ENCODE assay signal across 24 cellular contexts in the genomic region with DNA sequence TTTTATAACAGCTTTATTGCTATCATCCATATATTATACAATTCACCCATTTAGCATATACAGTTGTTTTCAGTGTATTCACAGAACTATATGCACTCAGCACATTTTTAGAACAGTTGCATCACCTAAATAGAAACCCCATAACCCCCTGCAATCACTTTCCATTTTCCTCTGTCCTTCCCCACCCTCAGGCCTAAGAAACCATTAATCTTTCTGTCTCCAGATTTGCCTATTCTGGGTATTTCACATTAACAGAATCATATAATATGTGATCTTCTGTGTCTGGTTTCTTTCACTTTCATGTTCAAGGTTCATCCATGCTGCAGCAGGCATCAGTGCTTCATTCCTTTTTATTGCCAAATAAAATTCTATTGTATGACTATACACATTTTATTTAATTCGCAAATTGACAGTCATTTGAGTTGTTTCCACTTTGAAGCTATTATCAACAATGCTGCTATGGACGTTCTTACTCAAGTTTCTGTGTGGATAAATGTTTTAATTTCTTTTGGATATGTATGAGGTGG. TPM values are rescaled to one million over a fixed set of nuclear protein-coding genes. Genes with fewer than 3 reads are reported as not detected.
DNase-seq lines count a peak whose midpoint lies in the region; ATAC-seq, FAIRE-seq and TF ChIP-seq lines count a peak whose summit lies in the region.
"Had no signal": no experiment of that assay in that cellular context is flagged by ENCODE, and none has a peak within 500 bp of the region (broad histone marks: within the 10 kb centered on the region; RNA-seq: fewer than 3 reads in every experiment).

No MANE protein-coding gene starts in this region.

- no peak for ATAC-seq in activated naive CD8-positive, alpha-beta T cell treated with anti-CD3 and anti-CD28 coated beads, Interleukin-2, amount 50 U/mL, for 24 hours
- ATAC-seq in GM21737 (IDR thresholded peaks at IDR 0.05; ENCODE audit: unreplicated experiment), result peak; percentile 83
- peak; percentile 61 for ATAC-seq in HG03571 (IDR thresholded peaks at IDR 0.05; ENCODE audit: unreplicated experiment)
- ATAC-seq in mucosa of descending colon, result peak; percentile 82
- ATAC-seq in HepG2, result no peak
- ATAC-seq in aorta (ENCODE audit: low FRiP score), result no peak
- ATAC-seq: GM23338, HCT116, K562, PC-3, SK-N-SH treated with all-trans-retinoic acid at 6 μM for 48 hours, T-cell had no signal

- H3K36me3 Mint-ChIP-seq in activated naive CD8-positive, alpha-beta T cell treated with anti-CD3 and anti-CD28 coated beads for 36 hours, result peaks cover 15% of the 10 kb centered on the region
- H3K36me3 Mint-ChIP-seq in activated naive CD8-positive, alpha-beta T cell treated with anti-CD3 and anti-CD28 coated beads, Interleukin-2, amount 50 U/mL, for 24 hours (ENCODE audit: low read depth), result peaks cover 7% of the 10 kb centered on the region
- H3K36me3 Mint-ChIP-seq: CD14-positive monocyte had no signal

- no peak overlapping the region for H3K4me2 ChIP-seq in HepG2 (ENCODE audit: low read depth, low read length)
- H3K4me2 ChIP-seq: GM23338 had no signal

- TF ChIP-seq RAD21 in HepG2 (CRISPR knock-in tag; IDR thresholded peaks at IDR 0.05), result no peak

- CTCF ChIA-PET in HepG2 (lab: Yijun Ruan, JAX; ENCODE audit: low intra/inter-chr PET ratio, low total read pairs), result no interaction called here

- H3K79me2 ChIP-seq in HepG2 (ENCODE audit: insufficient read depth, low read length), result no peaks in the 10 kb centered on the region

- no peak for DNase-seq in activated naive CD8-positive, alpha-beta T cell treated with anti-CD3 and anti-CD28 coated beads for 36 hours
- DNase-seq in activated naive CD8-positive, alpha-beta T cell treated with anti-CD3 and anti-CD28 coated beads, Interleukin-2, amount 50 U/mL, for 24 hours, result no peak
- DNase-seq in mucosa of descending colon (no peak), head of caudate nucleus (no peak), HepG2 (ENCODE audit: low spot score) (no peak), aorta (no peak)
- DNase-seq: AML-193, DMS79, NCI-H1105, NCI-H510A treated with DMSO at 0.1 percent for 48 hours, NCI-H774, PC-3, SIG-M5, T-cell had no signal

- no peak for TF ChIP-seq POLR2A in HepG2 (IDR thresholded peaks at IDR 0.05; ENCODE audit: insufficient read depth in 1 of 2, low read depth in 2 of 2, low read length in 2 of 2)

- no peak overlapping the region for H2AFZ ChIP-seq in HepG2 (ENCODE audit: low read length)
- H2AFZ ChIP-seq: GM23338 had no signal

- peak overlapping the region; percentile 46 for H3K27ac Mint-ChIP-seq in activated naive CD8-positive, alpha-beta T cell treated with anti-CD3 and anti-CD28 coated beads for 36 hours
- H3K27ac Mint-ChIP-seq in activated naive CD8-positive, alpha-beta T cell treated with anti-CD3 and anti-CD28 coated beads, Interleukin-2, amount 50 U/mL, for 24 hours, result no peak overlapping the region
- H3K27ac Mint-ChIP-seq: CD14-positive monocyte, GM23338 had no signal

- intact Hi-C loops in mucosa of descending colon (cut with DNase I, micrococcal nuclease), result no loop called here
- intact Hi-C loops in head of caudate nucleus (cut with DNase I), result no loop called here
- intact Hi-C loops in HepG2 (cut with micrococcal nuclease; ENCODE audit: unreplicated experiment), result no loop called here
- intact Hi-C loops in aorta (cut with DNase I), result no loop called here

- H3K36me3 ChIP-seq in mucosa of descending colon (ENCODE audit: low read depth) (no peaks in the 10 kb centered on the region), HepG2 (replicated peaks in 1 of 2; ENCODE audit: control insufficient read depth in 1 of 2, insufficient read depth in 2 of 2, low read length in 2 of 2) (no peaks in the 10 kb centered on the region), aorta (ENCODE audit: control insufficient read depth in 1 of 2, insufficient read depth in 2 of 2, low read length in 1 of 2) (no peaks in the 10 kb centered on the region)

- TF ChIP-seq EP300 in HepG2 (IDR thresholded peaks at IDR 0.05; ENCODE audit: low read depth in 2 of 2, low read length in 2 of 2) (no peak), HepG2 (CRISPR knock-in tag; IDR thresholded peaks at IDR 0.05; ENCODE audit: borderline replicate concordance) (no peak)

- H3K4me3 Mint-ChIP-seq in activated naive CD8-positive, alpha-beta T cell treated with anti-CD3 and anti-CD28 coated beads for 36 hours, result no peak overlapping the region
- H3K4me3 Mint-ChIP-seq in activated naive CD8-positive, alpha-beta T cell treated with anti-CD3 and anti-CD28 coated beads, Interleukin-2, amount 50 U/mL, for 24 hours, result no peak overlapping the region
- H3K4me3 Mint-ChIP-seq: CD14-positive monocyte, GM23338, T-cell had no signal

- peaks cover 4% of the 10 kb centered on the region for H3K4me1 Mint-ChIP-seq in activated naive CD8-positive, alpha-beta T cell treated with anti-CD3 and anti-CD28 coated beads for 36 hours
- H3K4me1 Mint-ChIP-seq in activated naive CD8-positive, alpha-beta T cell treated with anti-CD3 and anti-CD28 coated beads, Interleukin-2, amount 50 U/mL, for 24 hours, result no peaks in the 10 kb centered on the region
- H3K4me1 Mint-ChIP-seq: CD14-positive monocyte, GM23338 had no signal

- no TSS peak for BruUV-seq in HepG2 (replicated peaks; lab: Mats Ljungman, UMichigan)

- H3K27ac ChIP-seq in HepG2 (ENCODE audit: extremely low read length, insufficient read depth, low read length) (no peak overlapping the region), aorta (ENCODE audit: low read depth in 1 of 2, low read length in 2 of 2) (no peak overlapping the region)
- H3K27ac ChIP-seq: 22Rv1, RWPE1 had no signal

- TF ChIP-seq CTCF in mucosa of descending colon (IDR thresholded peaks at IDR 0.05) (no peak), HepG2 (CRISPR knock-in tag; IDR thresholded peaks at IDR 0.05) (no peak)

- FAIRE-seq in HepG2 (lab: Jason Lieb, UNC), result no peak
- FAIRE-seq: GM12892, K562 had no signal

- H3K9me3 ChIP-seq in mucosa of descending colon, result peaks cover 10% of the 10 kb centered on the region
- H3K9me3 ChIP-seq in HepG2 (ENCODE audit: low read length), result no peaks in the 10 kb centered on the region
- H3K9me3 ChIP-seq in aorta (ENCODE audit: control insufficient read depth, low read length), result no peaks in the 10 kb centered on the region

- no peaks in the 10 kb centered on the region for H4K20me1 ChIP-seq in HepG2 (ENCODE audit: insufficient read depth, low read length)

- H3K4me3 ChIP-seq in mucosa of descending colon (no peak overlapping the region), HepG2 (replicated peaks in 1 of 3; ENCODE audit: insufficient read depth in 1 of 3, low read depth in 2 of 3, low read length in 3 of 3) (no peak overlapping the region), aorta (ENCODE audit: low read length in 2 of 2) (no peak overlapping the region)
- H3K4me3 ChIP-seq: GM23338, K562 had no signal

- H3K4me1 ChIP-seq in mucosa of descending colon (ENCODE audit: low read depth) (peaks cover 11% of the 10 kb centered on the region), HepG2 (ENCODE audit: insufficient read depth, low read length) (no peaks in the 10 kb centered on the region), aorta (ENCODE audit: control insufficient read depth in 1 of 2, insufficient read depth in 2 of 2, low read length in 2 of 2) (no peaks in the 10 kb centered on the region)

- H3K27me3 ChIP-seq in HepG2 (ENCODE audit: control insufficient read depth in 1 of 2, insufficient read depth in 2 of 2, low read length in 2 of 2), result no peaks in the 10 kb centered on the region
- H3K27me3 ChIP-seq in aorta (ENCODE audit: control insufficient read depth in 1 of 2, insufficient read depth in 2 of 2, low read length in 1 of 2), result no peaks in the 10 kb centered on the region

- no peaks in the 10 kb centered on the region for H3K27me3 Mint-ChIP-seq in activated naive CD8-positive, alpha-beta T cell treated with anti-CD3 and anti-CD28 coated beads for 36 hours
- no peaks in the 10 kb centered on the region for H3K27me3 Mint-ChIP-seq in activated naive CD8-positive, alpha-beta T cell treated with anti-CD3 and anti-CD28 coated beads, Interleukin-2, amount 50 U/mL, for 24 hours
- H3K27me3 Mint-ChIP-seq: T-cell had no signal

- in situ Hi-C loops in HepG2 (cut with HindIII; ENCODE audit: extremely low pct_ligation_motif_present, low pct_unique_long_range_greater_than_20kb), result no loop called here

- no peak overlapping the region for H3K9ac ChIP-seq in HepG2 (ENCODE audit: insufficient read depth, low read depth, low read length)

- WGBS in HepG2 (ENCODE audit: low lambda C conversion rate), result 19% methylated on average over 2 of the region's 2 CpGs
- 67 to 74% methylated on average over 2 of the region's 2 CpGs for WGBS in aorta, 2 donors

- peaks cover 13% of the 10 kb centered on the region for H3K9me3 Mint-ChIP-seq in activated naive CD8-positive, alpha-beta T cell treated with anti-CD3 and anti-CD28 coated beads for 36 hours
- H3K9me3 Mint-ChIP-seq in activated naive CD8-positive, alpha-beta T cell treated with anti-CD3 and anti-CD28 coated beads, Interleukin-2, amount 50 U/mL, for 24 hours, result peaks cover 11% of the 10 kb centered on the region

- POLR2A ChIA-PET in HepG2 (lab: Yijun Ruan, JAX), result no interaction called here

RNA-seq across cellular contexts. Expression of a gene that starts 39.8 kb away (rescaled TPM):
- 1 to 10 TPM; 2.5 to 3.6 TPM for total RNA-seq in activated naive CD8-positive, alpha-beta T cell treated with anti-CD3 and anti-CD28 coated beads for 36 hours
- total RNA-seq in mucosa of descending colon (10 to 100 TPM in 1 of 3 donors, 1 to 10 TPM in 2; 5.2 to 13.8 (median 6.3) TPM), HepG2 (2016; rRNA removed; fragmentation: Illumina TruSeq; extraction: Trizol) (0.02 and 0.36 TPM in 2 replicates), aorta (1 to 10 TPM; 1.8 to 4.2 TPM)
- total RNA-seq in HepG2 (2016; cell fraction: cytosol; rRNA removed; fragmentation: Illumina TruSeq; extraction: Trizol; ENCODE audit: low read depth), result not detected in 2 replicates
- total RNA-seq in HepG2 (2016; cell fraction: insoluble cytoplasmic fraction; rRNA removed; fragmentation: Illumina TruSeq; extraction: Trizol), result 0.12 TPM in 1 of 2 replicates, not detected in the other
- total RNA-seq in HepG2 (2016; cell fraction: membrane; rRNA removed; fragmentation: Illumina TruSeq; extraction: Trizol), result 0.10 and 0.37 TPM in 2 replicates
- not detected in 2 replicates for total RNA-seq in HepG2 (2016; cell fraction: nucleus; rRNA removed; fragmentation: Illumina TruSeq; extraction: Trizol)
- polyA plus RNA-seq in HepG2 (2011; rRNA removed) (0.04 and 0.09 TPM in 2 replicates), aorta (under 1 TPM in 1 of 2 donors, not detected in 1; 0.41 TPM)
- polyA plus RNA-seq in HepG2 (2011; cell fraction: cytosol; rRNA removed), result 0.03 and 0.04 TPM in 2 replicates
- polyA plus RNA-seq in HepG2 (2011; cell fraction: nucleus; rRNA removed), result 0.07 and 0.10 TPM in 2 replicates
- 0.05 and 0.13 TPM in 2 replicates for polyA plus RNA-seq in HepG2 (2012)
- polyA plus RNA-seq in HepG2 (2016; cell fraction: cytosol; fragmentation: Illumina TruSeq; extraction: Trizol; ENCODE audit: low read depth), result not detected in 2 replicates
- polyA plus RNA-seq in HepG2 (2016; cell fraction: insoluble cytoplasmic fraction; fragmentation: Illumina TruSeq; extraction: Trizol; ENCODE audit: low read depth), result 0.04 and 0.19 TPM in 2 replicates
- polyA plus RNA-seq in HepG2 (2016; cell fraction: membrane; fragmentation: Illumina TruSeq; extraction: Trizol; ENCODE audit: low read depth), result 0.02 TPM in 1 of 2 replicates, not detected in the other
- not detected in 2 replicates for polyA plus RNA-seq in HepG2 (2016; cell fraction: nucleus; fragmentation: Illumina TruSeq; extraction: Trizol; ENCODE audit: insufficient read depth, low read depth)
- polyA minus RNA-seq in HepG2 (2011; rRNA and poly(A)+ RNA removed; ENCODE audit: low replicate concordance), result 0.34 TPM in 1 of 2 replicates, not detected in the other
- not detected in 2 replicates for polyA minus RNA-seq in HepG2 (2011; cell fraction: cytosol; rRNA and poly(A)+ RNA removed)
- not detected in 2 replicates for polyA minus RNA-seq in HepG2 (2011; cell fraction: nucleus; rRNA and poly(A)+ RNA removed)

Comparison
In these comparisons a context has a peak if more than half of its experiments do, and no peak if none do; other contexts are left out.
1. ATAC-seq: peak in GM21737 (single experiment), HG03571 (single experiment) and mucosa of descending colon (single experiment); none in activated naive CD8-positive, alpha-beta T cell treated with anti-CD3 and anti-CD28 coated beads, Interleukin-2, amount 50 U/mL, for 24 hours (single experiment), HepG2 (single experiment) and aorta (single experiment).